In genomic region chr19:50557009-50557613, GRCh38 we compare ENCODE assay signal across 10 cellular contexts. TPM values are rescaled to one million over a fixed set of nuclear protein-coding genes. Genes with fewer than 3 reads are reported as not detected.
DNase-seq lines count a peak whose midpoint lies in the region; ATAC-seq and TF ChIP-seq lines count a peak whose summit lies in the region.
"Had no signal": no experiment of that assay in that cellular context is flagged by ENCODE, and none has a peak within 500 bp of the region (broad histone marks: within the 10 kb centered on the region; RNA-seq: fewer than 3 reads in every experiment).

No MANE protein-coding gene starts in this region.

- H3K27me3 Mint-ChIP-seq in stimulated activated naive CD8-positive, alpha-beta T cell treated with anti-CD3 and anti-CD28 coated beads, Interleukin-15, amount 100 ng/mL, for 72 hours, result peaks cover 86% of the 10 kb centered on the region

- TF ChIP-seq POLR2A in vagina (IDR thresholded peaks at IDR 0.05) (no peak), Peyer's patch (IDR thresholded peaks at IDR 0.05) (no peak), uterus (IDR thresholded peaks at IDR 0.05) (no peak)

- no peaks in the 10 kb centered on the region for H3K4me1 ChIP-seq in iPS-20b (ENCODE audit: insufficient read depth, low read length)
- peaks cover 28% of the 10 kb centered on the region for H3K4me1 ChIP-seq in vagina
- H3K4me1 ChIP-seq in Peyer's patch, result peaks cover 0 to 14% (median 5%) of the 10 kb centered on the region in 4 donors
- H3K4me1 ChIP-seq in uterus, result peaks cover 0 to 3% of the 10 kb centered on the region in 2 donors

- TF ChIP-seq CTCF in WERI-Rb-1 (IDR thresholded peaks at IDR 0.05; ENCODE audit: low read depth, low read length) (no peak), vagina (IDR thresholded peaks at IDR 0.05) (no peak), Peyer's patch (IDR thresholded peaks at IDR 0.05) (no peak), uterus (IDR thresholded peaks at IDR 0.05) (no peak)

- no peak overlapping the region for H3K4me3 ChIP-seq in WERI-Rb-1 (ENCODE audit: low read depth, low read length)
- H3K4me3 ChIP-seq in iPS-20b (ENCODE audit: low read length), result peak overlapping the region; percentile 69; the same call in 1 of the 2 replicates
- peak overlapping the region; percentile 41 to 44 for H3K4me3 ChIP-seq in vagina
- peak overlapping the region in 1 of 4 donors; percentile 46 for H3K4me3 ChIP-seq in Peyer's patch
- H3K4me3 ChIP-seq in uterus, result peak overlapping the region in 1 of 2 donors; percentile 35

- no peaks in the 10 kb centered on the region for H3K9me3 ChIP-seq in WERI-Rb-1 (ENCODE audit: severe bottlenecking)
- H3K9me3 ChIP-seq in iPS-20b (ENCODE audit: insufficient read depth, low read depth, low read length), result peaks cover 36% of the 10 kb centered on the region
- no peaks in the 10 kb centered on the region for H3K9me3 ChIP-seq in vagina
- H3K9me3 ChIP-seq in Peyer's patch, result no peaks in the 10 kb centered on the region
- no peaks in the 10 kb centered on the region for H3K9me3 ChIP-seq in uterus
- H3K9me3 ChIP-seq: gastroesophageal sphincter had no signal

- H3K9me3 Mint-ChIP-seq in stimulated activated naive CD8-positive, alpha-beta T cell treated with anti-CD3 and anti-CD28 coated beads, Interleukin-15, amount 100 ng/mL, for 72 hours, result no peaks in the 10 kb centered on the region
- H3K9me3 Mint-ChIP-seq: stimulated activated memory B cell treated with anti-CD40 and anti-IgM and Interleukin-4, amounts not matched to agents 10 μg/mL and 1 μg/mL and 100 μg/mL, for 72 hours had no signal

- peak overlapping the region; percentile 13 to 39 for H3K4me3 Mint-ChIP-seq in stimulated activated naive CD8-positive, alpha-beta T cell treated with anti-CD3 and anti-CD28 coated beads, Interleukin-15, amount 100 ng/mL, for 72 hours

- no peak overlapping the region for H3K9ac ChIP-seq in iPS-20b (ENCODE audit: low read depth, low read length)

- H3K27ac ChIP-seq in WERI-Rb-1 (peak overlapping the region; percentile 55), iPS-20b (ENCODE audit: low read length) (no peak overlapping the region), vagina (no peak overlapping the region), Peyer's patch (peak overlapping the region in 1 of 4 donors; percentile 42), uterus (peak overlapping the region in 1 of 2 donors; percentile 53)

- H3K36me3 ChIP-seq in WERI-Rb-1, result peaks cover 15% of the 10 kb centered on the region
- no peaks in the 10 kb centered on the region for H3K36me3 ChIP-seq in iPS-20b (ENCODE audit: insufficient read depth, low read depth, low read length)
- no peaks in the 10 kb centered on the region for H3K36me3 ChIP-seq in vagina
- no peaks in the 10 kb centered on the region for H3K36me3 ChIP-seq in Peyer's patch
- H3K36me3 ChIP-seq in uterus, result no peaks in the 10 kb centered on the region
- H3K36me3 ChIP-seq: gastroesophageal sphincter had no signal

- no peak for ATAC-seq in stimulated activated naive CD8-positive, alpha-beta T cell treated with anti-CD3 and anti-CD28 coated beads, Interleukin-15, amount 100 ng/mL, for 72 hours
- ATAC-seq in stimulated activated naive CD8-positive, alpha-beta T cell treated with anti-CD3 and anti-CD28 coated beads, Interleukin-15, Interleukin-2, amounts not matched to agents 100 U/mL and 50 U/mL, for 24 hours, result no peak

- H3K27ac Mint-ChIP-seq in stimulated activated naive CD8-positive, alpha-beta T cell treated with anti-CD3 and anti-CD28 coated beads, Interleukin-15, amount 100 ng/mL, for 72 hours, result no peak overlapping the region
- H3K27ac Mint-ChIP-seq: stimulated activated memory B cell treated with anti-CD40 and anti-IgM and Interleukin-4, amounts not matched to agents 10 μg/mL and 1 μg/mL and 100 μg/mL, for 72 hours had no signal

- no peak for DNase-seq in stimulated activated naive CD8-positive, alpha-beta T cell treated with anti-CD3 and anti-CD28 coated beads, Interleukin-15, amount 100 ng/mL, for 72 hours
- DNase-seq in stimulated activated naive CD8-positive, alpha-beta T cell treated with anti-CD3 and anti-CD28 coated beads, Interleukin-15, Interleukin-2, amounts not matched to agents 100 U/mL and 50 U/mL, for 24 hours, result no peak
- DNase-seq in WERI-Rb-1, result no peak
- DNase-seq in vagina (ENCODE audit: extremely low spot score in 2 of 2), result no peak
- DNase-seq in RKO (ENCODE audit: low spot score), result no peak
- DNase-seq in Peyer's patch, result no peak
- no peak for DNase-seq in uterus

- H3K27me3 ChIP-seq in WERI-Rb-1 (ENCODE audit: insufficient read depth, low read depth, severe bottlenecking) (no peaks in the 10 kb centered on the region), iPS-20b (ENCODE audit: insufficient read depth, low read length) (peaks cover 32% of the 10 kb centered on the region), vagina (no peaks in the 10 kb centered on the region), Peyer's patch (peaks cover 0 to 5% of the 10 kb centered on the region in 2 donors), uterus (peaks cover 0 to 3% of the 10 kb centered on the region in 2 donors)

- H3K4me1 Mint-ChIP-seq in stimulated activated naive CD8-positive, alpha-beta T cell treated with anti-CD3 and anti-CD28 coated beads, Interleukin-15, amount 100 ng/mL, for 72 hours, result peaks cover 28% of the 10 kb centered on the region

- intact Hi-C loops in vagina (cut with DNase I) (no loop called here), uterus (cut with DNase I; ENCODE audit: low total_unique reads) (no loop called here)

RNA-seq across cellular contexts. Expression of gene LRRC4B, which starts 11.1 kb away (rescaled TPM):
- total RNA-seq in vagina (17.9 TPM), Peyer's patch (1 to 10 TPM in 2 of 4 donors, under 1 TPM in 2; 0.35 to 2.0 (median 1.4) TPM), uterus (10 to 100 TPM in 2 of 4 donors, 1 to 10 TPM in 2; 2.4 to 38.0 (median 13.2) TPM)

RNA-seq across cellular contexts. Expression of gene ASPDH, which starts 43.4 kb away (rescaled TPM):
- total RNA-seq in vagina (not detected), Peyer's patch (10 to 100 TPM in 1 of 4 donors, 1 to 10 TPM in 2, not detected in 1; 1.6 to 31.9 (median 4.5) TPM), uterus (not detected)
- total RNA-seq: gastroesophageal sphincter had no signal

RNA-seq across cellular contexts. Expression of gene JOSD2, which starts 46.1 kb away (rescaled TPM):
- total RNA-seq in vagina, result 60.9 TPM
- total RNA-seq in Peyer's patch, result 10 to 100 TPM; 10.7 to 41.3 (median 26.6) TPM
- total RNA-seq in uterus, result 10 to 100 TPM in 1 of 4 donors, 1 to 10 TPM in 3; 1.8 to 22.8 (median 5.5) TPM
